18 cellular contexts compared by ENCODE assay signal in genomic region chr5:167952278-167952990, GRCh38.
DNase-seq lines count a peak whose midpoint lies in the region; ATAC-seq and TF ChIP-seq lines count a peak whose summit lies in the region.
"Had no signal": no experiment of that assay in that cellular context is flagged by ENCODE, and none has a peak within 500 bp of the region (broad histone marks: within the 10 kb centered on the region; RNA-seq: fewer than 3 reads in every experiment).

No MANE protein-coding gene starts in this region.

- H3K4me1 Mint-ChIP-seq in chondrocyte (ENCODE audit: low read depth) = peaks cover 41% of the 10 kb centered on the region

- H3F3A ChIP-seq in smooth muscle cell (ENCODE audit: low read depth) = peaks cover 10% of the 10 kb centered on the region

- no peaks in the 10 kb centered on the region for H4K20me1 ChIP-seq in smooth muscle cell (ENCODE audit: low read depth)

- no peak for TF ChIP-seq EP300 in gastroesophageal sphincter (IDR thresholded peaks at IDR 0.05)

- TF ChIP-seq CTCF in smooth muscle cell (IDR thresholded peaks at IDR 0.05; ENCODE audit: borderline replicate concordance, insufficient read depth, poor library complexity, severe bottlenecking) (no peak), chondrocyte (IDR thresholded peaks at IDR 0.05) (no peak), gastroesophageal sphincter (IDR thresholded peaks at IDR 0.05) (no peak)

- ATAC-seq in gastroesophageal sphincter = no peak
- ATAC-seq: activated CD4-positive, alpha-beta T cell treated with anti-CD3 and anti-CD28 coated beads for 36 hours; left lung; PC-3 had no signal

- H3K9me3 ChIP-seq in smooth muscle cell (replicated peaks; ENCODE audit: low read depth) (peaks cover 7% of the 10 kb centered on the region), gastroesophageal sphincter (peaks cover 0 to 2% (median 0%) of the 10 kb centered on the region in 3 donors)
- H3K9me3 ChIP-seq: BE2C had no signal

- peak overlapping the region; percentile 45 for H3K9ac ChIP-seq in smooth muscle cell (ENCODE audit: low read depth)
- H3K9ac ChIP-seq: KMS-11 had no signal

- DNase-seq in NCI-H526 (lab: John Stamatoyannopoulos, UW) (peak; percentile 38 to 46), ecto neural progenitor cell (ENCODE audit: low spot score) (peak; percentile 51), left kidney (ENCODE audit: low read depth, low spot score) (peak; percentile 89), smooth muscle cell (lab: John Stamatoyannopoulos, UW; ENCODE audit: unreplicated experiment) (no peak), dedifferentiated amniotic fluid mesenchymal stem cell (ENCODE audit: extremely low spot score) (no peak), chondrocyte (ENCODE audit: low spot score) (no peak)
- DNase-seq: activated CD4-positive, alpha-beta T cell treated with anti-CD3 and anti-CD28 coated beads for 36 hours; activated effector memory CD4-positive, alpha-beta T cell treated with anti-CD3 and anti-CD28 coated beads, Interleukin-2, amount 50 U/mL, for 16 hours; amygdala; BE2C; hippocampal formation; left lung; NCI-H2029 treated with DMSO at 0.1 percent for 48 hours; PC-3; small intestine; stimulated activated CD4-positive, alpha-beta T cell treated with anti-CD3 and anti-CD28 coated beads, Interleukin-4, amount 100 ng/mL, for 24 hours had no signal

- 28% methylated on average over 16 of the region's 19 CpGs for WGBS in smooth muscle cell (ENCODE audit: low lambda C conversion rate)
- WGBS in gastroesophageal sphincter (ENCODE audit: low coverage in 1 of 2), 2 donors = 72 to 86% methylated on average over 4 to 10 of the region's 19 CpGs

- H3K4me3 Mint-ChIP-seq in chondrocyte (ENCODE audit: unreplicated experiment) = no peak overlapping the region
- H3K4me3 Mint-ChIP-seq: activated CD4-positive, alpha-beta T cell treated with anti-CD3 and anti-CD28 coated beads for 36 hours had no signal

- peak overlapping the region; percentile 9 for H2AFZ ChIP-seq in smooth muscle cell (ENCODE audit: low read depth)

- H3K36me3 Mint-ChIP-seq in chondrocyte (ENCODE audit: low read depth) = peaks cover 7% of the 10 kb centered on the region

- H3K4me2 ChIP-seq in smooth muscle cell = peak overlapping the region; percentile 72
- H3K4me2 ChIP-seq: KMS-11 had no signal

- H3K9me3 Mint-ChIP-seq in chondrocyte (ENCODE audit: low read depth) = peaks cover 21% of the 10 kb centered on the region

- no peaks in the 10 kb centered on the region for H3K27me3 ChIP-seq in smooth muscle cell (ENCODE audit: low read depth)
- no peaks in the 10 kb centered on the region for H3K27me3 ChIP-seq in gastroesophageal sphincter
- H3K27me3 ChIP-seq: BE2C, left lung had no signal

- no peaks in the 10 kb centered on the region for H3K27me3 Mint-ChIP-seq in chondrocyte (ENCODE audit: low read depth)

- H3K36me3 ChIP-seq in smooth muscle cell (ENCODE audit: low read depth) (no peaks in the 10 kb centered on the region), gastroesophageal sphincter (no peaks in the 10 kb centered on the region)
- H3K36me3 ChIP-seq: BE2C, left lung had no signal

- no peak for TF ChIP-seq POLR2A in gastroesophageal sphincter (IDR thresholded peaks at IDR 0.05)

- H3K27ac ChIP-seq in smooth muscle cell (ENCODE audit: low read depth) = peak overlapping the region; percentile 81
- no peak overlapping the region for H3K27ac ChIP-seq in gastroesophageal sphincter
- H3K27ac ChIP-seq: KMS-11, left lung had no signal

- H3K27ac Mint-ChIP-seq in chondrocyte (ENCODE audit: unreplicated experiment) = no peak overlapping the region
- H3K27ac Mint-ChIP-seq: activated CD4-positive, alpha-beta T cell treated with anti-CD3 and anti-CD28 coated beads for 36 hours had no signal

- no peaks in the 10 kb centered on the region for H3K79me2 ChIP-seq in smooth muscle cell (ENCODE audit: low read depth)

- H3K4me1 ChIP-seq in smooth muscle cell (ENCODE audit: low read depth) (peaks cover 30% of the 10 kb centered on the region), gastroesophageal sphincter (peaks cover 0 to 21% (median 0%) of the 10 kb centered on the region in 3 donors)
- H3K4me1 ChIP-seq: BE2C, left lung had no signal

- H3K4me3 ChIP-seq in smooth muscle cell (peak overlapping the region; percentile 2), gastroesophageal sphincter (no peak overlapping the region)
- H3K4me3 ChIP-seq: left lung had no signal

Comparison
In these comparisons a context has a peak if more than half of its experiments do, and no peak if none do; other contexts are left out.
1. DNase-seq: peak in NCI-H526 (2 of 2), ecto neural progenitor cell (single experiment) and left kidney (single experiment); none in smooth muscle cell (single experiment), dedifferentiated amniotic fluid mesenchymal stem cell (single experiment) and chondrocyte (single experiment).